In the genomic region with DNA sequence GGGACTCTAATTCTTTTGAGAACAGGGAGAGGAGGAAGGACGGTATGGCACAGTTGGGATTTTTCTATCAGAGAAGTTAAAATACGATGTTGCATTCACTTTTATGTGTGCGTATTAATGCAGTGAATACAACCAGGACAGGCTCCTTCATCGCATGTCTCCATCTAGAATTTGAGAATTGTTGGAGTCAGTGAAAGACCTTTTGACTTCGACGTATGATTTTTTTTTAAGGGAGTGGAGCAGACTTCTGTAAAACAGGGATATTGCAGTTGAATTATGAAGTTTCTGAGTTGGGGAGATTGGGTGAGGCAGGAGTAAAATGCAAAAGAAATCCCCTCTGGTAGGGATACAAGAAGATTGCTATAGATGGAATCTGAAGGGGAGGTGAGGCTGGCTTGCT, we compare ENCODE assay signal across 13 cellular contexts. TPM values are rescaled to one million over a fixed set of nuclear protein-coding genes. Genes with fewer than 3 reads are reported as not detected.
DNase-seq lines count a peak whose midpoint lies in the region; ATAC-seq and TF ChIP-seq lines count a peak whose summit lies in the region.
"Had no signal": no experiment of that assay in that cellular context is flagged by ENCODE, and none has a peak within 500 bp of the region (broad histone marks: within the 10 kb centered on the region; RNA-seq: fewer than 3 reads in every experiment).

No MANE protein-coding gene starts in this region.

- H3K18ac ChIP-seq in IMR-90 (ENCODE audit: low read depth, low read length): 0 out of 2 replicates have a peak overlapping the region, but pooled peaks have one; percentile 1

- H2BK20ac ChIP-seq in IMR-90 (ENCODE audit: low read depth, low read length): no peak overlapping the region

- no peak overlapping the region for H3K56ac ChIP-seq in IMR-90 (ENCODE audit: extremely low read depth, insufficient read depth, low read length)

- no peak for TF ChIP-seq CTCF in AG04450 (IDR thresholded peaks at IDR 0.05; ENCODE audit: low read depth, low read length)
- TF ChIP-seq CTCF in IMR-90 (conservative IDR thresholded peaks at IDR 0.05; ENCODE audit: low read depth, low read length): no peak
- no peak for TF ChIP-seq CTCF in hepatocyte (IDR thresholded peaks at IDR 0.05; ENCODE audit: poor library complexity)

- no peak overlapping the region for H2AK9ac ChIP-seq in IMR-90 (replicated peaks; ENCODE audit: low read depth, low read length, poor library complexity)

- 0 out of 2 replicates have a peak overlapping the region, but pooled peaks have one; percentile 16 for H4K91ac ChIP-seq in IMR-90 (ENCODE audit: insufficient read depth, low read depth, low read length)

- no peak for TF ChIP-seq POLR2A in IMR-90 (IDR thresholded peaks at IDR 0.05; ENCODE audit: low read depth, low read length)

- BruUV-seq in IMR-90 (replicated peaks; lab: Mats Ljungman, UMichigan): no TSS peak

- H2BK120ac ChIP-seq in IMR-90 (ENCODE audit: low read depth, low read length): no peak overlapping the region

- H4K20me1 ChIP-seq in IMR-90 (ENCODE audit: insufficient read depth, low read length) (no peaks in the 10 kb centered on the region), hepatocyte (ENCODE audit: insufficient read depth, poor library complexity, severe bottlenecking) (no peaks in the 10 kb centered on the region)

- no peak overlapping the region; a peak in 1 of 4 replicates for H4K8ac ChIP-seq in IMR-90 (ENCODE audit: low read depth in 2 of 2, low read length in 2 of 2)

- H3K9me1 ChIP-seq in IMR-90 (ENCODE audit: insufficient read depth, low read length): peaks cover 4% of the 10 kb centered on the region; the same call in 1 of the 2 replicates

- H3K9me2 ChIP-seq in hepatocyte (replicated peaks; ENCODE audit: insufficient read depth): no peaks in the 10 kb centered on the region

- H3K4me2 ChIP-seq in IMR-90 (ENCODE audit: low read depth, low read length): peak overlapping the region; percentile 96
- H3K4me2 ChIP-seq in hepatocyte: peak overlapping the region; percentile 88
- peak overlapping the region; percentile 99 for H3K4me2 ChIP-seq in skeletal muscle satellite cell (ENCODE audit: low read length)
- H3K4me2 ChIP-seq: KMS-11 had no signal

- no peak overlapping the region for H3K4ac ChIP-seq in IMR-90 (ENCODE audit: low read depth, low read length)

- dilution Hi-C loops in IMR-90 (cut with HindIII; ENCODE audit: low sequenced_read_pairs, unreplicated experiment): no loop called here

- 0 out of 2 replicates have a peak overlapping the region, but pooled peaks have one; percentile 9 for H3K23ac ChIP-seq in IMR-90 (ENCODE audit: low read depth, low read length)

- POLR2A ChIA-PET in AG04450 (lab: Yijun Ruan, JAX) (no interaction called here), IMR-90 (lab: Charles Lee; ENCODE audit: unreplicated experiment) (no interaction called here)

- H3K79me1 ChIP-seq in IMR-90 (ENCODE audit: low read depth in 1 of 2, low read length in 2 of 2): peaks cover 6 to 35% of the 10 kb centered on the region in 2 experiments; a peak in 3 of 4 replicates

- CTCF ChIA-PET in AG04450 (lab: Charles Lee) (no interaction called here), IMR-90 (lab: Yijun Ruan, JAX) (no interaction called here)

- no peak overlapping the region for H4K5ac ChIP-seq in IMR-90 (ENCODE audit: low read depth, low read length)

- H3K4me1 ChIP-seq in IMR-90 (ENCODE audit: control insufficient read depth, insufficient read depth, low read length) (peaks cover 13% of the 10 kb centered on the region), hepatocyte (ENCODE audit: insufficient read depth) (peaks cover 63% of the 10 kb centered on the region), skeletal muscle satellite cell (ENCODE audit: control insufficient read depth, insufficient read depth, low read length) (peaks cover 19% of the 10 kb centered on the region)
- H3K4me1 ChIP-seq: SJCRH30 had no signal

- H3K79me2 ChIP-seq in hepatocyte: peaks cover 86% of the 10 kb centered on the region

- H3K4me3 ChIP-seq in AG04450 (ENCODE audit: low read depth, low read length) (peak overlapping the region; percentile 74), IMR-90 (ENCODE audit: insufficient read depth, low read depth, low read length) (peak overlapping the region; percentile 76; the same call in 1 of the 2 replicates), hepatocyte (peak overlapping the region; percentile 26), skeletal muscle satellite cell (ENCODE audit: low read length) (no peak overlapping the region)
- H3K4me3 ChIP-seq: SJCRH30 had no signal

- H3K27ac ChIP-seq in AG04450 (ENCODE audit: low read depth, low read length): no peak overlapping the region
- no peak overlapping the region for H3K27ac ChIP-seq in IMR-90 (ENCODE audit: insufficient read depth, low read length)
- H3K27ac ChIP-seq in hepatocyte: peak overlapping the region; percentile 97
- H3K27ac ChIP-seq: KMS-11, SJCRH30 had no signal

- H3K14ac ChIP-seq in IMR-90 (replicated peaks; ENCODE audit: low read depth, low read length): no peak overlapping the region

- ATAC-seq in IMR-90 (ENCODE audit: low read depth): no peak
- no peak for ATAC-seq in GM21367 (IDR thresholded peaks at IDR 0.05; ENCODE audit: unreplicated experiment)

- DNase-seq in AG04450 (ENCODE audit: low read depth, low spot score) (no peak), IMR-90 (no peak), hepatocyte (ENCODE audit: low spot score) (no peak)
- DNase-seq in activated CD8-positive, alpha-beta memory T cell treated with anti-CD3 and anti-CD28 coated beads, Interleukin-2, amount 50 U/mL, for 48 hours: no peak
- no peak for DNase-seq in activated effector memory CD4-positive, alpha-beta T cell treated with anti-CD3 and anti-CD28 coated beads, Interleukin-2, amount 50 U/mL, for 16 hours
- DNase-seq: C1 segment of cervical spinal cord, DMS79 treated with DMSO at 0.1 percent for 48 hours, NCI-H2081, NCI-H510A treated with DMSO at 0.1 percent for 48 hours, SJCRH30 had no signal

- 43% methylated on average over 3 of the region's 6 CpGs; no CpG with 5 or more reads in 1 of the 2 experiments for WGBS in IMR-90 (ENCODE audit: extremely low coverage in 2 of 2, insufficient read length in 1 of 2), 2 experiments
- 38% methylated on average over 6 of the region's 6 CpGs for WGBS in hepatocyte (ENCODE audit: low lambda C conversion rate, missing lambda C conversion rate)

- H2AFZ ChIP-seq in IMR-90 (replicated peaks; ENCODE audit: low read length, poor library complexity) (no peak overlapping the region), hepatocyte (no peak overlapping the region)

- in situ Hi-C loops in IMR-90 (cut with MboI; ENCODE audit: low sequenced_read_pairs): no loop called here

- H2BK5ac ChIP-seq in IMR-90 (ENCODE audit: low read depth, low read length, poor library complexity, severe bottlenecking): no peak overlapping the region

- no peak overlapping the region for H2AK5ac ChIP-seq in IMR-90 (ENCODE audit: low read depth, low read length)

- H3K9ac ChIP-seq in IMR-90 (ENCODE audit: low read depth, low read length) (peak overlapping the region; percentile 85; the same call in 1 of the 2 replicates), skeletal muscle satellite cell (ENCODE audit: low read depth, low read length) (no peak overlapping the region)
- H3K9ac ChIP-seq: KMS-11 had no signal

- H3K27me3 ChIP-seq in AG04450 (ENCODE audit: control insufficient read depth, insufficient read depth, low read length) (no peaks in the 10 kb centered on the region), IMR-90 (ENCODE audit: control insufficient read depth, insufficient read depth, low read length) (peaks cover 2% of the 10 kb centered on the region; the same call in 1 of the 2 replicates), hepatocyte (peaks cover 30% of the 10 kb centered on the region), skeletal muscle satellite cell (ENCODE audit: control insufficient read depth, insufficient read depth, low read length) (peaks cover 97% of the 10 kb centered on the region)
- H3K27me3 ChIP-seq: SJCRH30 had no signal

- H3K9me3 ChIP-seq in AG04450 (ENCODE audit: control insufficient read depth, insufficient read depth, low read length): peaks cover 6% of the 10 kb centered on the region; the same call in 1 of the 2 replicates
- H3K9me3 ChIP-seq in IMR-90 (ENCODE audit: control insufficient read depth, insufficient read depth, low read length): no peaks in the 10 kb centered on the region
- no peaks in the 10 kb centered on the region for H3K9me3 ChIP-seq in hepatocyte (ENCODE audit: low read depth)
- H3K9me3 ChIP-seq in skeletal muscle satellite cell (replicated peaks; ENCODE audit: low read length): no peaks in the 10 kb centered on the region
- H3K9me3 ChIP-seq: SJCRH30 had no signal

- H3K36me3 ChIP-seq in IMR-90 (ENCODE audit: control insufficient read depth, insufficient read depth, low read length) (no peaks in the 10 kb centered on the region), hepatocyte (replicated peaks; ENCODE audit: insufficient read depth, low read depth) (no peaks in the 10 kb centered on the region), skeletal muscle satellite cell (ENCODE audit: insufficient read depth, low read length) (no peaks in the 10 kb centered on the region)
- H3K36me3 ChIP-seq: SJCRH30 had no signal

- no peak for TF ChIP-seq RAD21 in IMR-90 (IDR thresholded peaks at IDR 0.05; ENCODE audit: low read length)

- no peak overlapping the region for H2BK15ac ChIP-seq in IMR-90 (ENCODE audit: low read depth, low read length)

- intact Hi-C loops in IMR-90 (cut with micrococcal nuclease): no loop called here

TF ChIP-seq in IMR-90, 13 proteins besides CTCF, POLR2A, EP300 and RAD21 (continues in another document):
- TF ChIP-seq RCOR1 (IDR thresholded peaks at IDR 0.05; ENCODE audit: insufficient replicate concordance, low read length): no peak
- no peak for TF ChIP-seq NFE2L2 (IDR thresholded peaks at IDR 0.05; ENCODE audit: low read depth, low read length)
- TF ChIP-seq, protein P1, sequence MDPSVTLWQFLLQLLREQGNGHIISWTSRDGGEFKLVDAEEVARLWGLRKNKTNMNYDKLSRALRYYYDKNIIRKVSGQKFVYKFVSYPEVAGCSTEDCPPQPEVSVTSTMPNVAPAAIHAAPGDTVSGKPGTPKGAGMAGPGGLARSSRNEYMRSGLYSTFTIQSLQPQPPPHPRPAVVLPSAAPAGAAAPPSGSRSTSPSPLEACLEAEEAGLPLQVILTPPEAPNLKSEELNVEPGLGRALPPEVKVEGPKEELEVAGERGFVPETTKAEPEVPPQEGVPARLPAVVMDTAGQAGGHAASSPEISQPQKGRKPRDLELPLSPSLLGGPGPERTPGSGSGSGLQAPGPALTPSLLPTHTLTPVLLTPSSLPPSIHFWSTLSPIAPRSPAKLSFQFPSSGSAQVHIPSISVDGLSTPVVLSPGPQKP (IDR thresholded peaks at IDR 0.05; ENCODE audit: borderline replicate concordance, low read depth, low read length): no peak

RNA-seq across cellular contexts. Expression of a gene that starts 9.6 kb away (rescaled TPM):
- 42.2 and 54.8 TPM in 2 replicates for polyA plus RNA-seq in AG04450 (2011; rRNA removed)
- polyA minus RNA-seq in AG04450 (2011; rRNA and poly(A)+ RNA removed): 73.0 and 74.6 TPM in 2 replicates
- 15.8 and 18.6 TPM in 2 replicates for total RNA-seq in IMR-90 (2012; rRNA removed)
- 40.5 and 44.9 TPM in 2 replicates for polyA plus RNA-seq in IMR-90 (2012; rRNA removed)
- polyA plus RNA-seq in IMR-90 (2012; cell fraction: cytosol; rRNA removed): 13.1 and 30.1 TPM in 2 replicates
- 165 and 239 TPM in 2 replicates for polyA plus RNA-seq in IMR-90 (2012; cell fraction: nucleus; rRNA removed; ENCODE audit: low replicate concordance)
- 133 and 142 TPM in 2 replicates for total RNA-seq in hepatocyte
- polyA plus RNA-seq in hepatocyte: 108 and 109 TPM in 2 replicates
- total RNA-seq in skeletal muscle satellite cell (2012; rRNA removed): 68.1 and 69.0 TPM in 2 replicates
- total RNA-seq: SJCRH30 had no signal
